ENCODE assay signal across 1 cellular context in the genomic region with DNA sequence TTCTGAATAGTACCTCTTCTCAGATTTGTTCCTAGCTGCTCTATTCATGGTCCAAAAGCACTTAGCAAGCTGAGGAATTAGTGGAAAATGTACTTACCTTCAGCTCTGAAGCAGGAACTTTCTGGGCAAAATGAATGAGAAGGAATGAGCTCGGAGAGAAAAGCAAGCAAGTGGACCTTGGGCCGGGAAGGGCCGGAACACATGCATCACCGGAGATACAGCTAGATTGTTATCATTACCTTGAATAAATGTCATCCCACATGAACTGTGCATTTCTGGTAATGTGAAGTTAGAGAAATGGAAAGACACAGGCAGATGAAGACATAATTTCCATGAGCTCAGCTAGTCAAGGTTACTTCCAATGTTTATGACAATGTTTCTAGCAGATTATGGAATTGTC.
TF ChIP-seq lines count a peak whose summit lies in the region.

A gene (minus strand): TSS at position 146 of the 400 bp plus-strand sequence. CDS start 30,018 bp downstream, outside the sequence.

TF ChIP-seq in GM23338, 12 proteins besides CTCF, POLR2A, EP300 and RAD21:
- no peak for TF ChIP-seq POLR2AphosphoS5 (IDR thresholded peaks at IDR 0.05; ENCODE audit: low read depth)
- no peak for TF ChIP-seq ZNF331 (CRISPR knock-in tag; IDR thresholded peaks at IDR 0.05; ENCODE audit: low read depth)
- TF ChIP-seq, protein P1, sequence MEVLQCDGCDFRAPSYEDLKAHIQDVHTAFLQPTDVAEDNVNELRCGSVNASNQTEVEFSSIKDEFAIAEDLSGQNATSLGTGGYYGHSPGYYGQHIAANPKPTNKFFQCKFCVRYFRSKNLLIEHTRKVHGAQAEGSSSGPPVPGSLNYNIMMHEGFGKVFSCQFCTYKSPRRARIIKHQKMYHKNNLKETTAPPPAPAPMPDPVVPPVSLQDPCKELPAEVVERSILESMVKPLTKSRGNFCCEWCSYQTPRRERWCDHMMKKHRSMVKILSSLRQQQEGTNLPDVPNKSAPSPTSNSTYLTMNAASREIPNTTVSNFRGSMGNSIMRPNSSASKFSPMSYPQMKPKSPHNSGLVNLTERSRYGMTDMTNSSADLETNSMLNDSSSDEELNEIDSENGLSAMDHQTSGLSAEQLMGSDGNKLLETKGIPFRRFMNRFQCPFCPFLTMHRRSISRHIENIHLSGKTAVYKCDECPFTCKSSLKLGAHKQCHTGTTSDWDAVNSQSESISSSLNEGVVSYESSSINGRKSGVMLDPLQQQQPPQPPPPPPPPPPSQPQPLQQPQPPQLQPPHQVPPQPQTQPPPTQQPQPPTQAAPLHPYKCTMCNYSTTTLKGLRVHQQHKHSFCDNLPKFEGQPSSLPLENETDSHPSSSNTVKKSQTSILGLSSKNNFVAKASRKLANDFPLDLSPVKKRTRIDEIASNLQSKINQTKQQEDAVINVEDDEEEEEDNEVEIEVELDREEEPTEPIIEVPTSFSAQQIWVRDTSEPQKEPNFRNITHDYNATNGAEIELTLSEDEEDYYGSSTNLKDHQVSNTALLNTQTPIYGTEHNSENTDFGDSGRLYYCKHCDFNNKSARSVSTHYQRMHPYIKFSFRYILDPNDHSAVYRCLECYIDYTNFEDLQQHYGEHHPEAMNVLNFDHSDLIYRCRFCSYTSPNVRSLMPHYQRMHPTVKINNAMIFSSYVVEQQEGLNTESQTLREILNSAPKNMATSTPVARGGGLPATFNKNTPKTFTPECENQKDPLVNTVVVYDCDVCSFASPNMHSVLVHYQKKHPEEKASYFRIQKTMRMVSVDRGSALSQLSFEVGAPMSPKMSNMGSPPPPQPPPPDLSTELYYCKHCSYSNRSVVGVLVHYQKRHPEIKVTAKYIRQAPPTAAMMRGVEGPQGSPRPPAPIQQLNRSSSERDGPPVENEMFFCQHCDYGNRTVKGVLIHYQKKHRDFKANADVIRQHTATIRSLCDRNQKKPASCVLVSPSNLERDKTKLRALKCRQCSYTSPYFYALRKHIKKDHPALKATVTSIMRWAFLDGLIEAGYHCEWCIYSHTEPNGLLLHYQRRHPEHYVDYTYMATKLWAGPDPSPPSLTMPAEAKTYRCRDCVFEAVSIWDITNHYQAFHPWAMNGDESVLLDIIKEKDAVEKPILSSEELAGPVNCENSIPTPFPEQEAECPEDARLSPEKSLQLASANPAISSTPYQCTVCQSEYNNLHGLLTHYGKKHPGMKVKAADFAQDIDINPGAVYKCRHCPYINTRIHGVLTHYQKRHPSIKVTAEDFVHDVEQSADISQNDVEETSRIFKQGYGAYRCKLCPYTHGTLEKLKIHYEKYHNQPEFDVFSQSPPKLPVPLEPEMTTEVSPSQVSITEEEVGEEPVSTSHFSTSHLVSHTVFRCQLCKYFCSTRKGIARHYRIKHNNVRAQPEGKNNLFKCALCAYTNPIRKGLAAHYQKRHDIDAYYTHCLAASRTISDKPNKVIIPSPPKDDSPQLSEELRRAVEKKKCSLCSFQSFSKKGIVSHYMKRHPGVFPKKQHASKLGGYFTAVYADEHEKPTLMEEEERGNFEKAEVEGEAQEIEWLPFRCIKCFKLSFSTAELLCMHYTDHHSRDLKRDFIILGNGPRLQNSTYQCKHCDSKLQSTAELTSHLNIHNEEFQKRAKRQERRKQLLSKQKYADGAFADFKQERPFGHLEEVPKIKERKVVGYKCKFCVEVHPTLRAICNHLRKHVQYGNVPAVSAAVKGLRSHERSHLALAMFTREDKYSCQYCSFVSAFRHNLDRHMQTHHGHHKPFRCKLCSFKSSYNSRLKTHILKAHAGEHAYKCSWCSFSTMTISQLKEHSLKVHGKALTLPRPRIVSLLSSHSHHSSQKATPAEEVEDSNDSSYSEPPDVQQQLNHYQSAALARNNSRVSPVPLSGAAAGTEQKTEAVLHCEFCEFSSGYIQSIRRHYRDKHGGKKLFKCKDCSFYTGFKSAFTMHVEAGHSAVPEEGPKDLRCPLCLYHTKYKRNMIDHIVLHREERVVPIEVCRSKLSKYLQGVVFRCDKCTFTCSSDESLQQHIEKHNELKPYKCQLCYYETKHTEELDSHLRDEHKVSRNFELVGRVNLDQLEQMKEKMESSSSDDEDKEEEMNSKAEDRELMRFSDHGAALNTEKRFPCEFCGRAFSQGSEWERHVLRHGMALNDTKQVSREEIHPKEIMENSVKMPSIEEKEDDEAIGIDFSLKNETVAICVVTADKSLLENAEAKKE (CRISPR knock-in tag; IDR thresholded peaks at IDR 0.05) = no peak
- TF ChIP-seq NANOG (IDR thresholded peaks at IDR 0.05; ENCODE audit: borderline replicate concordance) = no peak
- TF ChIP-seq STAT1 (IDR thresholded peaks at IDR 0.05; ENCODE audit: unreplicated experiment) = no peak
- TF ChIP-seq, protein P2, sequence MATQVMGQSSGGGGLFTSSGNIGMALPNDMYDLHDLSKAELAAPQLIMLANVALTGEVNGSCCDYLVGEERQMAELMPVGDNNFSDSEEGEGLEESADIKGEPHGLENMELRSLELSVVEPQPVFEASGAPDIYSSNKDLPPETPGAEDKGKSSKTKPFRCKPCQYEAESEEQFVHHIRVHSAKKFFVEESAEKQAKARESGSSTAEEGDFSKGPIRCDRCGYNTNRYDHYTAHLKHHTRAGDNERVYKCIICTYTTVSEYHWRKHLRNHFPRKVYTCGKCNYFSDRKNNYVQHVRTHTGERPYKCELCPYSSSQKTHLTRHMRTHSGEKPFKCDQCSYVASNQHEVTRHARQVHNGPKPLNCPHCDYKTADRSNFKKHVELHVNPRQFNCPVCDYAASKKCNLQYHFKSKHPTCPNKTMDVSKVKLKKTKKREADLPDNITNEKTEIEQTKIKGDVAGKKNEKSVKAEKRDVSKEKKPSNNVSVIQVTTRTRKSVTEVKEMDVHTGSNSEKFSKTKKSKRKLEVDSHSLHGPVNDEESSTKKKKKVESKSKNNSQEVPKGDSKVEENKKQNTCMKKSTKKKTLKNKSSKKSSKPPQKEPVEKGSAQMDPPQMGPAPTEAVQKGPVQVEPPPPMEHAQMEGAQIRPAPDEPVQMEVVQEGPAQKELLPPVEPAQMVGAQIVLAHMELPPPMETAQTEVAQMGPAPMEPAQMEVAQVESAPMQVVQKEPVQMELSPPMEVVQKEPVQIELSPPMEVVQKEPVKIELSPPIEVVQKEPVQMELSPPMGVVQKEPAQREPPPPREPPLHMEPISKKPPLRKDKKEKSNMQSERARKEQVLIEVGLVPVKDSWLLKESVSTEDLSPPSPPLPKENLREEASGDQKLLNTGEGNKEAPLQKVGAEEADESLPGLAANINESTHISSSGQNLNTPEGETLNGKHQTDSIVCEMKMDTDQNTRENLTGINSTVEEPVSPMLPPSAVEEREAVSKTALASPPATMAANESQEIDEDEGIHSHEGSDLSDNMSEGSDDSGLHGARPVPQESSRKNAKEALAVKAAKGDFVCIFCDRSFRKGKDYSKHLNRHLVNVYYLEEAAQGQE (IDR thresholded peaks at IDR 0.05; ENCODE audit: unreplicated experiment) = no peak
